1 cellular context compared by ENCODE assay signal in genomic region chr1:212608209-212608955, GRCh38.
TF ChIP-seq lines count a peak whose summit lies in the region.

TSS of gene ATF3 (plus strand) at chr1:212608761. CDS start at chr1:212615022, 6,261 bp downstream.

TF ChIP-seq in K562, 482 proteins besides CTCF, POLR2A, EP300 and RAD21 (continued from another document and continues in another):
- TF ChIP-seq ZNF280A (IDR thresholded peaks at IDR 0.05; ENCODE audit: low read depth, partially characterized antibody), result no peak
- TF ChIP-seq ZNF384 (IDR thresholded peaks at IDR 0.05; ENCODE audit: low read depth, low read length), result peak; percentile 24; the same call in 1 of the 2 replicates
- peak; percentile 90 for TF ChIP-seq ZNF431 (CRISPR knock-in tag; IDR thresholded peaks at IDR 0.05)
- peak; percentile 96 for TF ChIP-seq RNF2 (IDR thresholded peaks at IDR 0.05)
- no peak for TF ChIP-seq ZNF197 (CRISPR knock-in tag; IDR thresholded peaks at IDR 0.05; ENCODE audit: low read depth)
- no peak for TF ChIP-seq BRF1 (IDR thresholded peaks at IDR 0.05; ENCODE audit: borderline replicate concordance, extremely low read depth, insufficient read length)
- peak; percentile 93 for TF ChIP-seq GTF2F1 (IDR thresholded peaks at IDR 0.05; ENCODE audit: low read depth, low read length)
- TF ChIP-seq ATF6 (CRISPR knock-in tag; IDR thresholded peaks at IDR 0.05), result peak; percentile 74; the same call in 1 of the 2 replicates
- no peak for TF ChIP-seq ZNF586 (CRISPR knock-in tag; conservative IDR thresholded peaks at IDR 0.05)
- TF ChIP-seq ARID3A (IDR thresholded peaks at IDR 0.05; ENCODE audit: borderline replicate concordance, low read depth, low read length), result no peak
- TF ChIP-seq ZFP1 (CRISPR knock-in tag; IDR thresholded peaks at IDR 0.05), result no peak
- TF ChIP-seq THRB (CRISPR knock-in tag; conservative IDR thresholded peaks at IDR 0.05), result no peak
- TF ChIP-seq KDM5B (IDR thresholded peaks at IDR 0.05; ENCODE audit: insufficient replicate concordance, low read depth, low read length), result peak; percentile 99
- no peak for TF ChIP-seq ZNF75A (CRISPR knock-in tag; IDR thresholded peaks at IDR 0.05)
- TF ChIP-seq ARID1B (IDR thresholded peaks at IDR 0.05), result peak; percentile 79; the same call in 1 of the 2 replicates
- no peak for TF ChIP-seq PTTG1 (tag; IDR thresholded peaks at IDR 0.05; ENCODE audit: low read depth)
- TF ChIP-seq MTF1 (CRISPR knock-in tag; IDR thresholded peaks at IDR 0.05; ENCODE audit: borderline replicate concordance), result no peak
- TF ChIP-seq SMARCA5 (IDR thresholded peaks at IDR 0.05), result no peak
- TF ChIP-seq ZNF41 (CRISPR knock-in tag; conservative IDR thresholded peaks at IDR 0.05), result no peak
- no peak for TF ChIP-seq ZNF561 (CRISPR knock-in tag; conservative IDR thresholded peaks at IDR 0.05)
- TF ChIP-seq MAX (CRISPR knock-in tag; IDR thresholded peaks at IDR 0.05), result peak; percentile 45
- TF ChIP-seq ZNF511 (CRISPR knock-in tag; IDR thresholded peaks at IDR 0.05), result peak; percentile 95
- TF ChIP-seq NCOA2 (IDR thresholded peaks at IDR 0.05; ENCODE audit: partially characterized antibody in 2 of 2), result no peak
- TF ChIP-seq HDAC8 (tag; IDR thresholded peaks at IDR 0.05), result no peak
- peak; percentile 60 to 71; a peak in 1 of 4 replicates for TF ChIP-seq SIN3A (IDR thresholded peaks at IDR 0.05; ENCODE audit: borderline replicate concordance in 2 of 2, control insufficient read depth in 1 of 2, low read depth in 2 of 2, low read length in 2 of 2)
- 0 out of 2 replicates have a peak, but pooled peaks have one; percentile 18 for TF ChIP-seq HMBOX1 (IDR thresholded peaks at IDR 0.05)
- peak; percentile 98 for TF ChIP-seq POLR2B (IDR thresholded peaks at IDR 0.05; ENCODE audit: low read depth, partially characterized antibody)
- no peak for TF ChIP-seq TGIF2 (CRISPR knock-in tag; IDR thresholded peaks at IDR 0.05)
- no peak for TF ChIP-seq ID3 (CRISPR knock-in tag; IDR thresholded peaks at IDR 0.05)
- peak; percentile 71; the same call in 1 of the 2 replicates for TF ChIP-seq ID3 (tag; IDR thresholded peaks at IDR 0.05)
- 0 out of 2 replicates have a peak, but pooled peaks have one; percentile 4 for TF ChIP-seq ZHX1 (conservative IDR thresholded peaks at IDR 0.05; ENCODE audit: low read length)
- no peak for TF ChIP-seq ZNF140 (CRISPR knock-in tag; IDR thresholded peaks at IDR 0.05)
- TF ChIP-seq CBFA2T2 (conservative IDR thresholded peaks at IDR 0.05), result no peak
- no peak for TF ChIP-seq FOS (IDR thresholded peaks at IDR 0.05; ENCODE audit: extremely low read depth, insufficient read length)
- peak; percentile 51; the same call in 1 of the 2 replicates for TF ChIP-seq HCFC1 (IDR thresholded peaks at IDR 0.05; ENCODE audit: low read depth, low read length)
- TF ChIP-seq SPI1 (IDR thresholded peaks at IDR 0.05; ENCODE audit: borderline replicate concordance, low read depth, low read length), result no peak
- no peak for TF ChIP-seq ZNF695 (CRISPR knock-in tag; IDR thresholded peaks at IDR 0.05)
- TF ChIP-seq TSC22D4 (tag; IDR thresholded peaks at IDR 0.05), result no peak
- 0 out of 2 replicates have a peak, but pooled peaks have one; percentile 36 for TF ChIP-seq HOMEZ (CRISPR knock-in tag; IDR thresholded peaks at IDR 0.05)
- TF ChIP-seq POLR3G (IDR thresholded peaks at IDR 0.05; ENCODE audit: extremely low read depth, insufficient read length, insufficient replicate concordance), result no peak
- peak; percentile 17 for TF ChIP-seq RBM25 (IDR thresholded peaks at IDR 0.05; ENCODE audit: low read depth, low read length, severe bottlenecking)
- TF ChIP-seq ZNF79 (CRISPR knock-in tag; IDR thresholded peaks at IDR 0.05; ENCODE audit: low read depth), result no peak
- TF ChIP-seq TARDBP (IDR thresholded peaks at IDR 0.05), result no peak
- TF ChIP-seq ZNF592 (IDR thresholded peaks at IDR 0.05), result no peak
- no peak for TF ChIP-seq YY1 (IDR thresholded peaks at IDR 0.05; ENCODE audit: borderline replicate concordance in 1 of 3, control insufficient read depth in 1 of 3, extremely low read depth in 1 of 3, insufficient read depth in 3 of 3, insufficient read length in 1 of 3, insufficient replicate concordance in 2 of 3, low read depth in 1 of 3, low read length in 2 of 3)
- peak; percentile 13; the same call in 1 of the 2 replicates for TF ChIP-seq OTX1 (CRISPR knock-in tag; IDR thresholded peaks at IDR 0.05)
